1 cellular context compared by ENCODE assay signal in genomic region chr19:33383722-33384292, GRCh38.
TF ChIP-seq lines count a peak whose summit lies in the region.

No MANE protein-coding gene starts in this region.

TF ChIP-seq in GM12878, 131 proteins besides CTCF, POLR2A, EP300 and RAD21 (continued from another document):
- TF ChIP-seq CUX1 (IDR thresholded peaks at IDR 0.05; ENCODE audit: insufficient replicate concordance, low read depth, low read length): no peak
- no peak for TF ChIP-seq TCF7 (IDR thresholded peaks at IDR 0.05; ENCODE audit: borderline replicate concordance)
- TF ChIP-seq POLR2AphosphoS5 (IDR thresholded peaks at IDR 0.05; ENCODE audit: low read length): no peak
- TF ChIP-seq ZNF687 (IDR thresholded peaks at IDR 0.05): no peak
- TF ChIP-seq JUND (IDR thresholded peaks at IDR 0.05; ENCODE audit: low read depth, low read length): no peak
